In the genomic region with DNA sequence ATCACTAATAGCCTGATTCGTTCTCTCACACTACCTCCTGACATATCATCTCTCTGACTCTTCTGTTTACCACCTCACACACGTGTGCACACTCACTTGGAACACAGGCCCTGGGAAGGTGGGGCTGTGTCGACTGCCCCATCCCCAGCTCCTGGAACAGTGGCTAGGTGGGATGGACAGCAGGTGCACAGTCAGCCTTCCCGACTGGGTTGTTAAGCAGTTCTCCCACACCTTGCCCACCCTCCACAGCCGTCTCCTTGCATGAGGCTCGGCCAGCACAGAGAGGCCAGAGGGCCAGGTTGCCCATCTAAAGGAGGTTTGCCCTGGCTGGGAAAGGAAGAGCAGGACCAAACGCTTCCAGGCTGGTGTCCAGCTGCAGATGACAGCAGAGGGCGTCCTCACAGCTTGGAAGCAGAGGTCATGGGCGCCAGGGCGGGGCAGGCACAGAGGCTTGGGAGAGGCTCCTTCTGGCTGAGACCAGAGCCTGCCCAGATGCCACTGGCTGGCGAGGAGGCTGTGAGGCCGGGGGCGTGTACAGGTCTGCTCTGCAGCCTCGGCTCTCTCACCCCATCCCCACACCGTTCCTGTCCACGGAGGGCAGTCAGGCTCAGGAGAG, we compare ENCODE assay signal across 8 cellular contexts.
DNase-seq lines count a peak whose midpoint lies in the region; ATAC-seq, FAIRE-seq and TF ChIP-seq lines count a peak whose summit lies in the region.

No MANE protein-coding gene starts in this region.

- TF ChIP-seq EP300 in tibial nerve (IDR thresholded peaks at IDR 0.05) (no peak), gastroesophageal sphincter (IDR thresholded peaks at IDR 0.05) (no peak)

- no peaks in the 10 kb centered on the region for H3K36me3 Mint-ChIP-seq in astrocyte (ENCODE audit: low read depth, unreplicated experiment)

- no peaks in the 10 kb centered on the region for H4K20me1 ChIP-seq in astrocyte (ENCODE audit: insufficient read depth, low read length)

- H3K9me3 Mint-ChIP-seq in astrocyte (ENCODE audit: unreplicated experiment) = no peaks in the 10 kb centered on the region

- H3K27ac Mint-ChIP-seq in astrocyte (ENCODE audit: unreplicated experiment) = no peak overlapping the region

- no peak overlapping the region for H3K4me3 ChIP-seq in astrocyte (ENCODE audit: insufficient read depth, low read depth, low read length)
- H3K4me3 ChIP-seq in tibial nerve = no peak overlapping the region
- no peak overlapping the region for H3K4me3 ChIP-seq in gastroesophageal sphincter

- no peak for ATAC-seq in gastroesophageal sphincter
- ATAC-seq in HG02870 (IDR thresholded peaks at IDR 0.05; ENCODE audit: unreplicated experiment) = no peak
- ATAC-seq in GM21737 (IDR thresholded peaks at IDR 0.05; ENCODE audit: unreplicated experiment) = no peak

- H3K27ac ChIP-seq in astrocyte (ENCODE audit: low read depth, low read length) (no peak overlapping the region), tibial nerve (no peak overlapping the region), gastroesophageal sphincter (no peak overlapping the region)

- H3K9ac ChIP-seq in astrocyte (ENCODE audit: low read length) = no peak overlapping the region

- 47% methylated on average over 16 of the region's 16 CpGs for WGBS in tibial nerve, 2 donors
- 50 to 52% methylated on average over 7 of the region's 16 CpGs for WGBS in gastroesophageal sphincter (ENCODE audit: low coverage in 1 of 2), 2 donors

- no peaks in the 10 kb centered on the region for H3K79me2 ChIP-seq in astrocyte (ENCODE audit: insufficient read depth, low read length)

- H3K36me3 ChIP-seq in astrocyte (ENCODE audit: insufficient read depth, low read length) (no peaks in the 10 kb centered on the region), tibial nerve (no peaks in the 10 kb centered on the region), gastroesophageal sphincter (peaks cover 0 to 23% of the 10 kb centered on the region in 2 donors)

- no peak for TF ChIP-seq POLR2A in tibial nerve (IDR thresholded peaks at IDR 0.05)
- TF ChIP-seq POLR2A in gastroesophageal sphincter (IDR thresholded peaks at IDR 0.05) = no peak

- H3K27me3 ChIP-seq in astrocyte (ENCODE audit: insufficient read depth, low read length) = no peaks in the 10 kb centered on the region
- no peaks in the 10 kb centered on the region for H3K27me3 ChIP-seq in tibial nerve
- no peaks in the 10 kb centered on the region for H3K27me3 ChIP-seq in gastroesophageal sphincter

- FAIRE-seq in astrocyte (lab: Jason Lieb, UNC) = no peak

- DNase-seq in A172 (ENCODE audit: low spot score) = peak; percentile 83
- peak; percentile 73 for DNase-seq in HCEC 1CT
- peak; percentile 18 for DNase-seq in astrocyte (ENCODE audit: low read depth)
- peak; percentile 83 for DNase-seq in iPS-NIHi11 (ENCODE audit: low spot score)
- peak; percentile 58 to 61 for DNase-seq in tibial nerve (ENCODE audit: low spot score in 2 of 2)

- no peak overlapping the region for H2AFZ ChIP-seq in astrocyte (ENCODE audit: low read depth, low read length)

- TF ChIP-seq CTCF in astrocyte (IDR thresholded peaks at IDR 0.05; ENCODE audit: insufficient read depth, low read depth, low read length) (no peak), tibial nerve (IDR thresholded peaks at IDR 0.05) (peak in 3 of 5 experiments; percentile 18 to 48 (median 43)), gastroesophageal sphincter (IDR thresholded peaks at IDR 0.05) (peak in 2 of 4 experiments; percentile 26 to 29)

- peaks cover 12% of the 10 kb centered on the region for H3K27me3 Mint-ChIP-seq in astrocyte (ENCODE audit: low read depth, unreplicated experiment)

- H3K4me1 ChIP-seq in astrocyte (ENCODE audit: insufficient read depth, low read length) (no peaks in the 10 kb centered on the region), tibial nerve (peaks cover 0 to 6% (median 0%) of the 10 kb centered on the region in 4 donors), gastroesophageal sphincter (no peaks in the 10 kb centered on the region)

- no peak overlapping the region for H3K4me2 ChIP-seq in astrocyte (ENCODE audit: low read length)

- H3K9me3 ChIP-seq in astrocyte (ENCODE audit: insufficient read depth, low read depth, low read length) = no peaks in the 10 kb centered on the region
- H3K9me3 ChIP-seq in tibial nerve = no peaks in the 10 kb centered on the region
- no peaks in the 10 kb centered on the region for H3K9me3 ChIP-seq in gastroesophageal sphincter

- H3K4me3 Mint-ChIP-seq in astrocyte (ENCODE audit: unreplicated experiment) = no peak overlapping the region

- H3K4me1 Mint-ChIP-seq in astrocyte (ENCODE audit: low read depth, unreplicated experiment) = no peaks in the 10 kb centered on the region

Comparison
In these comparisons a context has a peak if more than half of its experiments do, and no peak if none do; other contexts are left out.
1. DNase-seq: peak in every context shown above with its lines; median percentile 83 in A172; 83 in iPS-NIHi11; 73 in HCEC 1CT; 60 in tibial nerve; 18 in astrocyte.